ENCODE assay signal across 8 cellular contexts in the genomic region with DNA sequence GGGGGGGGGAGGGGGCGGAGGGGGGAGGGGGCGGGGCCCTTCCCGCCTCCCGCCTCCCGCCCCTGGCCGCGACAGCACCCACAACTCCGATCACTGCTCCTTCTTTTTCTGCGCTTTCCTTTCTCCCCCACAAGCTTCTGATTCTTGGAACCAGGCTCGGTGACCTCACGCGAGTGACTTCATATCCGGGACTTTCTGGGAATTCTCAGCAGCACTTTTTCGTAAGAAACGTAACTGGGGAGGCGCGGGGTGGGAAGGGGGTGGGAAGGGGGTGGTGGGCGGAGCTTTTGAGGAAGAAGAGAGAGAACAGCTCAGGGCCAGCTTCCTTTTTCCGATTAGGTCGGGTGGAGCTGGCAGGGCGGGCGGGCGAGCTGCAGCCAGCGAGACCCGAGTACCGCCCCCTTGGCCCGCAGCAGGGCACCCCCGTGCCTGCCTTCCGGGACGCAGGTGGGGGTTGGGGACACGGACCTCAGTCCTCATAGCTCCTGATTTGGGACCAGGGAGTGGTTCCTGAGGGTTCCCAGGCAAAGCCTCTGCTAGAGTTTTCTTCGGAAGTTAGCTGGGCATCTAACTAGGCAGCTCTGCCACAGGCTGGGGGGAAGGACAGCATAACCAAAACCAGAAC.
DNase-seq lines count a peak whose midpoint lies in the region; ATAC-seq and TF ChIP-seq lines count a peak whose summit lies in the region.

No MANE protein-coding gene starts in this region.

- H3K27me3 Mint-ChIP-seq in activated naive CD8-positive, alpha-beta T cell: no peaks in the 10 kb centered on the region

- no peak for TF ChIP-seq EP300 in Ishikawa (IDR thresholded peaks at IDR 0.05; ENCODE audit: borderline replicate concordance)

- DNase-seq in SIG-M5 treated with dmso at 0.1 percent for 504 hours (lab: John Stamatoyannopoulos, UW; ENCODE audit: unreplicated experiment) (peak; percentile 72), SIG-M5 (lab: John Stamatoyannopoulos, UW) (no peak), glomerular visceral epithelial cell (ENCODE audit: extremely low spot score) (peak; percentile 90), nucleus accumbens (lab: John Stamatoyannopoulos, UW) (peak; percentile 14 to 93 (median 69)), substantia nigra (lab: John Stamatoyannopoulos, UW) (peak; percentile 10 to 98 (median 70))

- H3K9me3 Mint-ChIP-seq in activated naive CD8-positive, alpha-beta T cell (ENCODE audit: low read depth): no peaks in the 10 kb centered on the region

- peaks cover 45% of the 10 kb centered on the region for H3K4me1 Mint-ChIP-seq in activated naive CD8-positive, alpha-beta T cell (ENCODE audit: low read depth)

- H3K4me3 Mint-ChIP-seq in activated naive CD8-positive, alpha-beta T cell: peak overlapping the region; percentile 66

- ATAC-seq in SK-N-SH treated with all-trans-retinoic acid at 6 μM for 48 hours: peak; percentile 55

- H3K27ac ChIP-seq in substantia nigra (ENCODE audit: low read depth, low read length, poor library complexity, severe bottlenecking): peak overlapping the region; percentile 91

- no peak for TF ChIP-seq RAD21 in Ishikawa (IDR thresholded peaks at IDR 0.05; ENCODE audit: low read depth)

- no peaks in the 10 kb centered on the region for H3K36me3 Mint-ChIP-seq in activated naive CD8-positive, alpha-beta T cell

- peak overlapping the region; percentile 77 for H3K27ac Mint-ChIP-seq in activated naive CD8-positive, alpha-beta T cell

TF ChIP-seq in Ishikawa, 13 proteins besides CTCF, POLR2A, EP300 and RAD21:
- no peak for TF ChIP-seq FOXM1 (IDR thresholded peaks at IDR 0.05; ENCODE audit: borderline replicate concordance, low read depth)
- TF ChIP-seq TAF1 (IDR thresholded peaks at IDR 0.05; ENCODE audit: low read depth): peak; percentile 18; the same call in 1 of the 2 replicates
- no peak for TF ChIP-seq TEAD4 (IDR thresholded peaks at IDR 0.05)
- TF ChIP-seq, protein P1, sequence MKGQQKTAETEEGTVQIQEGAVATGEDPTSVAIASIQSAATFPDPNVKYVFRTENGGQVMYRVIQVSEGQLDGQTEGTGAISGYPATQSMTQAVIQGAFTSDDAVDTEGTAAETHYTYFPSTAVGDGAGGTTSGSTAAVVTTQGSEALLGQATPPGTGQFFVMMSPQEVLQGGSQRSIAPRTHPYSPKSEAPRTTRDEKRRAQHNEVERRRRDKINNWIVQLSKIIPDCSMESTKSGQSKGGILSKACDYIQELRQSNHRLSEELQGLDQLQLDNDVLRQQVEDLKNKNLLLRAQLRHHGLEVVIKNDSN (IDR thresholded peaks at IDR 0.05): no peak
- no peak for TF ChIP-seq ZBTB7A (IDR thresholded peaks at IDR 0.05; ENCODE audit: low read depth)
- peak; percentile 86 for TF ChIP-seq CREB1 (IDR thresholded peaks at IDR 0.05; ENCODE audit: low read depth)
- 0 out of 2 replicates have a peak, but pooled peaks have one; percentile 27 for TF ChIP-seq NFIC (IDR thresholded peaks at IDR 0.05)
- TF ChIP-seq, protein P2, sequence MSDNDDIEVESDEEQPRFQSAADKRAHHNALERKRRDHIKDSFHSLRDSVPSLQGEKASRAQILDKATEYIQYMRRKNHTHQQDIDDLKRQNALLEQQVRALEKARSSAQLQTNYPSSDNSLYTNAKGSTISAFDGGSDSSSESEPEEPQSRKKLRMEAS (IDR thresholded peaks at IDR 0.05): no peak; the same call in 1 of the 2 replicates

TF ChIP-seq in SK-N-SH treated with all-trans-retinoic acid at 6 μM for 48 hours, 23 proteins besides CTCF, POLR2A, EP300 and RAD21 (continues in another document):
- TF ChIP-seq ZNF8 (CRISPR knock-in tag; IDR thresholded peaks at IDR 0.05): no peak
- no peak for TF ChIP-seq ZC3H10 (CRISPR knock-in tag; IDR thresholded peaks at IDR 0.05)
- TF ChIP-seq, protein P3, sequence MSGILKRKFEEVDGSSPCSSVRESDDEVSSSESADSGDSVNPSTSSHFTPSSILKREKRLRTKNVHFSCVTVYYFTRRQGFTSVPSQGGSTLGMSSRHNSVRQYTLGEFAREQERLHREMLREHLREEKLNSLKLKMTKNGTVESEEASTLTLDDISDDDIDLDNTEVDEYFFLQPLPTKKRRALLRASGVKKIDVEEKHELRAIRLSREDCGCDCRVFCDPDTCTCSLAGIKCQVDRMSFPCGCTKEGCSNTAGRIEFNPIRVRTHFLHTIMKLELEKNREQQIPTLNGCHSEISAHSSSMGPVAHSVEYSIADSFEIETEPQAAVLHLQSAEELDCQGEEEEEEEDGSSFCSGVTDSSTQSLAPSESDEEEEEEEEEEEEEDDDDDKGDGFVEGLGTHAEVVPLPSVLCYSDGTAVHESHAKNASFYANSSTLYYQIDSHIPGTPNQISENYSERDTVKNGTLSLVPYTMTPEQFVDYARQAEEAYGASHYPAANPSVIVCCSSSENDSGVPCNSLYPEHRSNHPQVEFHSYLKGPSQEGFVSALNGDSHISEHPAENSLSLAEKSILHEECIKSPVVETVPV (CRISPR knock-in tag; IDR thresholded peaks at IDR 0.05): no peak
- no peak for TF ChIP-seq ZNF565 (CRISPR knock-in tag; conservative IDR thresholded peaks at IDR 0.05; ENCODE audit: low read depth)
- no peak for TF ChIP-seq GLIS3 (CRISPR knock-in tag; IDR thresholded peaks at IDR 0.05)
- TF ChIP-seq, protein P4, sequence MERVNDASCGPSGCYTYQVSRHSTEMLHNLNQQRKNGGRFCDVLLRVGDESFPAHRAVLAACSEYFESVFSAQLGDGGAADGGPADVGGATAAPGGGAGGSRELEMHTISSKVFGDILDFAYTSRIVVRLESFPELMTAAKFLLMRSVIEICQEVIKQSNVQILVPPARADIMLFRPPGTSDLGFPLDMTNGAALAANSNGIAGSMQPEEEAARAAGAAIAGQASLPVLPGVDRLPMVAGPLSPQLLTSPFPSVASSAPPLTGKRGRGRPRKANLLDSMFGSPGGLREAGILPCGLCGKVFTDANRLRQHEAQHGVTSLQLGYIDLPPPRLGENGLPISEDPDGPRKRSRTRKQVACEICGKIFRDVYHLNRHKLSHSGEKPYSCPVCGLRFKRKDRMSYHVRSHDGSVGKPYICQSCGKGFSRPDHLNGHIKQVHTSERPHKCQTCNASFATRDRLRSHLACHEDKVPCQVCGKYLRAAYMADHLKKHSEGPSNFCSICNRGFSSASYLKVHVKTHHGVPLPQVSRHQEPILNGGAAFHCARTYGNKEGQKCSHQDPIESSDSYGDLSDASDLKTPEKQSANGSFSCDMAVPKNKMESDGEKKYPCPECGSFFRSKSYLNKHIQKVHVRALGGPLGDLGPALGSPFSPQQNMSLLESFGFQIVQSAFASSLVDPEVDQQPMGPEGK (CRISPR knock-in tag; IDR thresholded peaks at IDR 0.05; ENCODE audit: borderline replicate concordance): no peak; the same call in 1 of the 2 replicates
- TF ChIP-seq ZFP3 (CRISPR knock-in tag; IDR thresholded peaks at IDR 0.05): no peak
- TF ChIP-seq BACH2 (CRISPR knock-in tag; IDR thresholded peaks at IDR 0.05; ENCODE audit: borderline replicate concordance): no peak
- TF ChIP-seq SNAI2 (CRISPR knock-in tag; IDR thresholded peaks at IDR 0.05): no peak
- TF ChIP-seq RARB (CRISPR knock-in tag; IDR thresholded peaks at IDR 0.05): no peak
- TF ChIP-seq TCF4 (CRISPR knock-in tag; IDR thresholded peaks at IDR 0.05; ENCODE audit: borderline replicate concordance): no peak
- TF ChIP-seq, protein P5, sequence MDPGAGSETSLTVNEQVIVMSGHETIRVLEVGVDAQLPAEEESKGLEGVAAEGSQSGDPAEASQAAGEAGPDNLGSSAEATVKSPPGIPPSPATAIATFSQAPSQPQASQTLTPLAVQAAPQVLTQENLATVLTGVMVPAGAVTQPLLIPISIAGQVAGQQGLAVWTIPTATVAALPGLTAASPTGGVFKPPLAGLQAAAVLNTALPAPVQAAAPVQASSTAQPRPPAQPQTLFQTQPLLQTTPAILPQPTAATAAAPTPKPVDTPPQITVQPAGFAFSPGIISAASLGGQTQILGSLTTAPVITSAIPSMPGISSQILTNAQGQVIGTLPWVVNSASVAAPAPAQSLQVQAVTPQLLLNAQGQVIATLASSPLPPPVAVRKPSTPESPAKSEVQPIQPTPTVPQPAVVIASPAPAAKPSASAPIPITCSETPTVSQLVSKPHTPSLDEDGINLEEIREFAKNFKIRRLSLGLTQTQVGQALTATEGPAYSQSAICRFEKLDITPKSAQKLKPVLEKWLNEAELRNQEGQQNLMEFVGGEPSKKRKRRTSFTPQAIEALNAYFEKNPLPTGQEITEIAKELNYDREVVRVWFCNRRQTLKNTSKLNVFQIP (CRISPR knock-in tag; IDR thresholded peaks at IDR 0.05; ENCODE audit: borderline replicate concordance, low read depth): no peak
- no peak for TF ChIP-seq ARNTL (CRISPR knock-in tag; IDR thresholded peaks at IDR 0.05; ENCODE audit: borderline replicate concordance, low read depth)
- TF ChIP-seq, protein P6, sequence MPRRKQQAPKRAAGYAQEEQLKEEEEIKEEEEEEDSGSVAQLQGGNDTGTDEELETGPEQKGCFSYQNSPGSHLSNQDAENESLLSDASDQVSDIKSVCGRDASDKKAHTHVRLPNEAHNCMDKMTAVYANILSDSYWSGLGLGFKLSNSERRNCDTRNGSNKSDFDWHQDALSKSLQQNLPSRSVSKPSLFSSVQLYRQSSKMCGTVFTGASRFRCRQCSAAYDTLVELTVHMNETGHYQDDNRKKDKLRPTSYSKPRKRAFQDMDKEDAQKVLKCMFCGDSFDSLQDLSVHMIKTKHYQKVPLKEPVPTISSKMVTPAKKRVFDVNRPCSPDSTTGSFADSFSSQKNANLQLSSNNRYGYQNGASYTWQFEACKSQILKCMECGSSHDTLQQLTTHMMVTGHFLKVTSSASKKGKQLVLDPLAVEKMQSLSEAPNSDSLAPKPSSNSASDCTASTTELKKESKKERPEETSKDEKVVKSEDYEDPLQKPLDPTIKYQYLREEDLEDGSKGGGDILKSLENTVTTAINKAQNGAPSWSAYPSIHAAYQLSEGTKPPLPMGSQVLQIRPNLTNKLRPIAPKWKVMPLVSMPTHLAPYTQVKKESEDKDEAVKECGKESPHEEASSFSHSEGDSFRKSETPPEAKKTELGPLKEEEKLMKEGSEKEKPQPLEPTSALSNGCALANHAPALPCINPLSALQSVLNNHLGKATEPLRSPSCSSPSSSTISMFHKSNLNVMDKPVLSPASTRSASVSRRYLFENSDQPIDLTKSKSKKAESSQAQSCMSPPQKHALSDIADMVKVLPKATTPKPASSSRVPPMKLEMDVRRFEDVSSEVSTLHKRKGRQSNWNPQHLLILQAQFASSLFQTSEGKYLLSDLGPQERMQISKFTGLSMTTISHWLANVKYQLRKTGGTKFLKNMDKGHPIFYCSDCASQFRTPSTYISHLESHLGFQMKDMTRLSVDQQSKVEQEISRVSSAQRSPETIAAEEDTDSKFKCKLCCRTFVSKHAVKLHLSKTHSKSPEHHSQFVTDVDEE (CRISPR knock-in tag; IDR thresholded peaks at IDR 0.05): no peak
- no peak for TF ChIP-seq ESRRG (CRISPR knock-in tag; IDR thresholded peaks at IDR 0.05)
- TF ChIP-seq ZNF70 (CRISPR knock-in tag; IDR thresholded peaks at IDR 0.05): no peak
